22 cellular contexts compared by ENCODE assay signal in genomic region chr1:67376381-67376780, GRCh38. TPM values are rescaled to one million over a fixed set of nuclear protein-coding genes. Genes with fewer than 3 reads are reported as not detected.
DNase-seq lines count a peak whose midpoint lies in the region; ATAC-seq lines count a peak whose summit lies in the region.
"Had no signal": no experiment of that assay in that cellular context is flagged by ENCODE, and none has a peak within 500 bp of the region (broad histone marks: within the 10 kb centered on the region; RNA-seq: fewer than 3 reads in every experiment).

No MANE protein-coding gene starts in this region.

- H3K27me3 ChIP-seq in SJCRH30 = no peaks in the 10 kb centered on the region
- H3K27me3 ChIP-seq: neutrophil had no signal

- no peak overlapping the region for H3K4me3 Mint-ChIP-seq in effector memory CD8-positive, alpha-beta T cell
- H3K4me3 Mint-ChIP-seq: activated CD8-positive, alpha-beta memory T cell treated with anti-CD3 and anti-CD28 coated beads, Interleukin-2, amount 10 ng/mL, durations not matched to agents 7 days and 5 days; B cell; endodermal cell; T-helper 17 cell had no signal

- peaks cover 10% of the 10 kb centered on the region for H3K36me3 Mint-ChIP-seq in effector memory CD8-positive, alpha-beta T cell (ENCODE audit: insufficient read depth)

- peaks cover 7% of the 10 kb centered on the region for H3K4me1 ChIP-seq in SJCRH30

- DNase-seq in DMS153 (lab: John Stamatoyannopoulos, UW) (peak; percentile 54), DMS153 treated with DMSO at 0.1 percent for 48 hours (lab: John Stamatoyannopoulos, UW; ENCODE audit: unreplicated experiment) (no peak), ELF-1 (ENCODE audit: low read depth, low spot score) (peak; percentile 79), SJCRH30 (peak; percentile 16 to 63), islet precursor cell (peak; percentile 79), ecto neural progenitor cell (ENCODE audit: low spot score) (no peak), HPDE6-E6E7 (ENCODE audit: extremely low spot score) (no peak)
- no peak for DNase-seq in effector memory CD8-positive, alpha-beta T cell
- DNase-seq: 8988T; activated CD8-positive, alpha-beta memory T cell treated with anti-CD3 and anti-CD28 coated beads, Interleukin-2, amount 10 ng/mL, durations not matched to agents 7 days and 5 days; activated naive CD4-positive, alpha-beta T cell; aorta; endodermal cell; left colon; NCI-H1417; NCI-H345; stimulated activated CD4-positive, alpha-beta T cell treated with anti-CD3 and anti-CD28 coated beads, Interleukin-12 subunit alpha, Interleukin-12 subunit beta, amount 100 ng/mL, for 4 hours; T-helper 17 cell had no signal

- H3K27me3 Mint-ChIP-seq in effector memory CD8-positive, alpha-beta T cell = no peaks in the 10 kb centered on the region
- H3K27me3 Mint-ChIP-seq: activated CD8-positive, alpha-beta memory T cell treated with anti-CD3 and anti-CD28 coated beads, Interleukin-2, amount 10 ng/mL, durations not matched to agents 7 days and 5 days; B cell; T-helper 17 cell had no signal

- no peak overlapping the region for H3K4me3 ChIP-seq in SJCRH30
- H3K4me3 ChIP-seq: thoracic aorta had no signal

- no peak overlapping the region for H3K27ac Mint-ChIP-seq in effector memory CD8-positive, alpha-beta T cell
- H3K27ac Mint-ChIP-seq: activated CD8-positive, alpha-beta memory T cell treated with anti-CD3 and anti-CD28 coated beads, Interleukin-2, amount 10 ng/mL, durations not matched to agents 7 days and 5 days; B cell; endodermal cell; T-helper 17 cell had no signal

- no peaks in the 10 kb centered on the region for H3K9me3 ChIP-seq in SJCRH30 (replicated peaks)
- H3K9me3 ChIP-seq: neutrophil, thoracic aorta had no signal

- no peaks in the 10 kb centered on the region for H3K36me3 ChIP-seq in SJCRH30
- H3K36me3 ChIP-seq: neutrophil, thoracic aorta had no signal

- no peak overlapping the region for H3K27ac ChIP-seq in SJCRH30
- H3K27ac ChIP-seq: neutrophil, thoracic aorta had no signal

- no peaks in the 10 kb centered on the region for H3K9me3 Mint-ChIP-seq in effector memory CD8-positive, alpha-beta T cell

- ATAC-seq in effector memory CD8-positive, alpha-beta T cell (replicated peaks) = no peak
- ATAC-seq: activated CD4-positive, CD25-positive, alpha-beta regulatory T cell treated with anti-CD3 and anti-CD28 coated beads, Interleukin-2, amount 50 U/mL, for 24 hours; activated CD8-positive, alpha-beta memory T cell treated with anti-CD3 and anti-CD28 coated beads, Interleukin-2, amount 10 ng/mL, durations not matched to agents 7 days and 5 days; left colon; T-helper 17 cell had no signal

- no peaks in the 10 kb centered on the region for H3K4me1 Mint-ChIP-seq in effector memory CD8-positive, alpha-beta T cell (ENCODE audit: low read depth in 2 of 2)
- H3K4me1 Mint-ChIP-seq: B cell, T-helper 17 cell had no signal

RNA-seq across cellular contexts. Expression of gene SERBP1, which starts 53.8 kb away (rescaled TPM):
- total RNA-seq in SJCRH30 (2014; rRNA removed; shearing (Covaris generic)) = 503 and 535 TPM in 2 replicates

Comparison
In these comparisons a context has a peak if more than half of its experiments do, and no peak if none do; other contexts are left out.
1. DNase-seq: peak in DMS153 (single experiment), ELF-1 (single experiment), SJCRH30 (2 of 2) and islet precursor cell (single experiment); none in DMS153 treated with DMSO at 0.1 percent for 48 hours (single experiment), effector memory CD8-positive, alpha-beta T cell (0 of 3), ecto neural progenitor cell (single experiment) and HPDE6-E6E7 (single experiment).